8 cellular contexts compared by ENCODE assay signal in genomic region chr4:15756361-15756861, GRCh38. TPM values are rescaled to one million over a fixed set of nuclear protein-coding genes. Genes with fewer than 3 reads are reported as not detected.
DNase-seq lines count a peak whose midpoint lies in the region; ATAC-seq and FAIRE-seq lines count a peak whose summit lies in the region.

No MANE protein-coding gene starts in this region.

- no peak overlapping the region for H3K4me3 ChIP-seq in effector memory CD4-positive, alpha-beta T cell (ENCODE audit: insufficient read depth, low read depth, low read length, poor library complexity, severe bottlenecking)

- no peaks in the 10 kb centered on the region for H3K36me3 ChIP-seq in effector memory CD4-positive, alpha-beta T cell (ENCODE audit: control insufficient read depth, insufficient read depth, low read length)

- DNase-seq in Daoy (ENCODE audit: low read depth) (peak; percentile 90), HTR-8/SVneo (ENCODE audit: insufficient read length, low spot score) (peak; percentile 32), DMS53 treated with DMSO at 0.1 percent for 48 hours (lab: John Stamatoyannopoulos, UW; ENCODE audit: unreplicated experiment) (no peak), COLO668 (lab: John Stamatoyannopoulos, UW; ENCODE audit: unreplicated experiment) (no peak)
- peak; percentile 56 to 63 (median 61) for DNase-seq in effector memory CD4-positive, alpha-beta T cell
- DNase-seq in stimulated activated CD8-positive, alpha-beta memory T cell treated with anti-CD3 and anti-CD28 coated beads, Interleukin-2, amount 100 ng/mL, for 48 hours (ENCODE audit: low read depth in 2 of 2): peak; percentile 53 to 61

- no peaks in the 10 kb centered on the region for H3K9me3 ChIP-seq in effector memory CD4-positive, alpha-beta T cell (ENCODE audit: control insufficient read depth, low read length)

- no peaks in the 10 kb centered on the region for H3K27me3 ChIP-seq in effector memory CD4-positive, alpha-beta T cell (replicated peaks; ENCODE audit: control insufficient read depth, insufficient read depth, low read length, poor library complexity, severe bottlenecking)

- peak overlapping the region; percentile 37 for H3K27ac ChIP-seq in effector memory CD4-positive, alpha-beta T cell (ENCODE audit: insufficient read depth, low read length, poor library complexity, severe bottlenecking)

- ATAC-seq in GM21529 (IDR thresholded peaks at IDR 0.05; ENCODE audit: unreplicated experiment): peak; percentile 81
- ATAC-seq in activated CD4-positive, CD25-positive, alpha-beta regulatory T cell treated with anti-CD3 and anti-CD28 coated beads, Interleukin-2, amount 50 U/mL, for 24 hours: peak; percentile 85 to 88

- peaks cover 24% of the 10 kb centered on the region for H3K4me1 ChIP-seq in effector memory CD4-positive, alpha-beta T cell (ENCODE audit: control insufficient read depth, insufficient read depth, low read length, poor library complexity, severe bottlenecking)

- FAIRE-seq in HTR-8/SVneo (lab: Jason Lieb, UNC): peak; percentile 87

RNA-seq across cellular contexts. Expression of gene CD38, which starts 21.7 kb away (rescaled TPM):
- total RNA-seq in Daoy (2014; rRNA removed; shearing (Covaris generic)): 0.40 and 7.4 TPM in 2 replicates

RNA-seq across cellular contexts. Expression of gene BST1, which starts 53.5 kb away (rescaled TPM):
- 3.8 and 11.0 TPM in 2 replicates for total RNA-seq in Daoy (2014; rRNA removed; shearing (Covaris generic))

Comparison
In these comparisons a context has a peak if more than half of its experiments do, and no peak if none do; other contexts are left out.
1. DNase-seq: peak in Daoy (single experiment), HTR-8/SVneo (single experiment), effector memory CD4-positive, alpha-beta T cell (3 of 3) and stimulated activated CD8-positive, alpha-beta memory T cell treated with anti-CD3 and anti-CD28 coated beads, Interleukin-2, amount 100 ng/mL, for 48 hours (2 of 2); none in DMS53 treated with DMSO at 0.1 percent for 48 hours (single experiment) and COLO668 (single experiment).